Comparison of ENCODE assay signal across 6 cellular contexts in the genomic region with DNA sequence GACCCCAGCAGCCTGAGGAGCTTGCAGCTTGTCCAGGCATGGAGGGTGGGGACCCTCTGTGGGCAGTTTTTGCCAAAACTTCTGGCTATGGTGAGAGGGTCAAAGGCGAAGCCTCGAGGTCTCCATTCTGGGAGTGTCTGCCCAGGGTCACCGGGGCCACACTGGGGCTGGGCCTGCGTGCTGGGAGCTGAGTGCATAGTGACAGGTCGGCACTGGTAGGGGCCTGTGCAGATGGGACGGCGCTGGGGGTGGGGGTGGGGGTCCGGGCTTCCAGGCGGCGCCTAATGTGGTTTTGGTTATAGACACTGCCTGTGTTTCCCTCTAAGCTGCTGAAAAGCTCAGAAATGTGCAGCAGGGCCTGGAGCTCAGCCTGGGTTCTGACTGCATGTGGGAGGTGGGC. TPM values are rescaled to one million over a fixed set of nuclear protein-coding genes. Genes with fewer than 3 reads are reported as not detected.
DNase-seq lines count a peak whose midpoint lies in the region; ATAC-seq, FAIRE-seq and TF ChIP-seq lines count a peak whose summit lies in the region.
"Not testable (repeated sequence)": the region's sequence is repeated elsewhere in the genome, so short reads cannot be mapped to it uniquely, and the experiment has no call there.
"Had no signal": no experiment of that assay in that cellular context is flagged by ENCODE, and none has a peak within 500 bp of the region (broad histone marks: within the 10 kb centered on the region; RNA-seq: fewer than 3 reads in every experiment).

No MANE protein-coding gene starts in this region.

- H3K36me3 ChIP-seq in BLaER1 treated with 17β-estradiol and CSF1 and Interleukin-3, amounts not matched to agents 10 nM and 100 nM; KOPT-K1 (ENCODE audit: insufficient read depth, low read length); K562 (ENCODE audit: control insufficient read depth, insufficient read depth, low read length); HepG2 (replicated peaks in 1 of 2; ENCODE audit: control insufficient read depth in 1 of 2, insufficient read depth in 2 of 2, low read length in 2 of 2): not testable (repeated sequence)

- H3K36me3 Mint-ChIP-seq in activated CD4-positive, alpha-beta T cell treated with anti-CD3 and anti-CD28 coated beads, Interleukin-2, amount 10 ng/mL, durations not matched to agents 7 days and 5 days (ENCODE audit: low read depth), result not testable (repeated sequence)

- not testable (repeated sequence) for H4K20me1 ChIP-seq in BLaER1 treated with 17β-estradiol and CSF1 and Interleukin-3, amounts not matched to agents 10 nM and 100 nM; K562 (replicated peaks; ENCODE audit: control insufficient read depth, insufficient read depth, low read length); HepG2 (ENCODE audit: insufficient read depth, low read length)

- not testable (repeated sequence) for H3K27ac ChIP-seq in BLaER1 treated with 17β-estradiol and CSF1 and Interleukin-3, amounts not matched to agents 10 nM and 100 nM; K562 (ENCODE audit: extremely low read depth, low read depth, low read length); HepG2 (ENCODE audit: extremely low read length, insufficient read depth, low read length)
- H3K27ac ChIP-seq in KOPT-K1 (ENCODE audit: low read depth, low read length, poor library complexity, severe bottlenecking), result peak overlapping the region; percentile 65

- in situ Hi-C loops in K562 (cut with MboI); HepG2 (cut with HindIII; ENCODE audit: extremely low pct_ligation_motif_present, low pct_unique_long_range_greater_than_20kb): not testable (repeated sequence)

- ATAC-seq in K562 (peak; percentile 29; the same call in 2 of the 3 replicates), HepG2 (peak; percentile 75)

- BruUV-seq in K562 (replicated peaks; lab: Mats Ljungman, UMichigan); HepG2 (replicated peaks; lab: Mats Ljungman, UMichigan): not testable (repeated sequence)

- FAIRE-seq in K562 (lab: Jason Lieb, UNC); HepG2 (lab: Jason Lieb, UNC): not testable (repeated sequence)

- H3K79me2 ChIP-seq in K562 (ENCODE audit: control insufficient read depth, insufficient read depth, low read length); HepG2 (ENCODE audit: insufficient read depth, low read length): not testable (repeated sequence)

- H3K4me1 Mint-ChIP-seq in activated CD4-positive, alpha-beta T cell treated with anti-CD3 and anti-CD28 coated beads, Interleukin-2, amount 10 ng/mL, durations not matched to agents 7 days and 5 days, result peaks cover 21% of the 10 kb centered on the region

- H3K9me3 ChIP-seq in BLaER1 treated with 17β-estradiol and CSF1 and Interleukin-3, amounts not matched to agents 10 nM and 100 nM (replicated peaks in 1 of 11); KOPT-K1 (ENCODE audit: insufficient read depth, low read length, poor library complexity, severe bottlenecking); K562 (replicated peaks; ENCODE audit: control insufficient read depth, insufficient read depth, low read depth, low read length); HepG2 (ENCODE audit: low read length): not testable (repeated sequence)

- peak overlapping the region in 10 of 11 experiments; percentile 71 to 100 (median 95); a peak in 19 of 22 replicates for H3K4me2 ChIP-seq in BLaER1 treated with 17β-estradiol and CSF1 and Interleukin-3, amounts not matched to agents 10 nM and 100 nM
- not testable (repeated sequence) for H3K4me2 ChIP-seq in K562 (ENCODE audit: insufficient read depth, low read length)
- H3K4me2 ChIP-seq in HepG2 (ENCODE audit: low read depth, low read length), result peak overlapping the region; percentile 84; the same call in 1 of the 2 replicates

- H3K27me3 ChIP-seq in BLaER1 treated with 17β-estradiol and CSF1 and Interleukin-3, amounts not matched to agents 10 nM and 100 nM; K562 (ENCODE audit: control insufficient read depth in 2 of 2, insufficient read depth in 2 of 2, low read length in 2 of 2); HepG2 (ENCODE audit: control insufficient read depth in 1 of 2, insufficient read depth in 2 of 2, low read length in 2 of 2): not testable (repeated sequence)

- TF ChIP-seq CTCF in K562 (IDR thresholded peaks at IDR 0.05 in 2 of 3, conservative IDR thresholded peaks at IDR 0.05 in 1 of 3; ENCODE audit: insufficient read depth in 2 of 3, low read depth in 1 of 3, low read length in 3 of 3); HepG2 (CRISPR knock-in tag; IDR thresholded peaks at IDR 0.05): not testable (repeated sequence)

- not testable (repeated sequence) for H2AFZ ChIP-seq in K562 (ENCODE audit: low read depth, low read length); HepG2 (ENCODE audit: low read length)

- CTCF ChIA-PET in activated CD4-positive, alpha-beta T cell treated with anti-CD3 and anti-CD28 coated beads, Interleukin-2, amount 10 ng/mL, durations not matched to agents 7 days and 5 days (lab: Charles Lee); K562 (lab: Yijun Ruan, JAX; ENCODE audit: low intra/inter-chr PET ratio); HepG2 (lab: Yijun Ruan, JAX; ENCODE audit: low intra/inter-chr PET ratio, low total read pairs): not testable (repeated sequence)

- intact Hi-C loops in K562 (cut with micrococcal nuclease); HepG2 (cut with micrococcal nuclease; ENCODE audit: unreplicated experiment): not testable (repeated sequence)

- not testable (repeated sequence) for H3K9me1 ChIP-seq in K562 (ENCODE audit: control insufficient read depth, insufficient read depth, low read length)

- no CpG with 5 or more reads among the region's 10 CpGs for WGBS in K562 (ENCODE audit: insufficient coverage, low coverage, missing lambda C conversion rate)
- WGBS in HepG2 (ENCODE audit: low lambda C conversion rate), result 0% methylated on average over 3 of the region's 10 CpGs

- not testable (repeated sequence) for H3K27me3 Mint-ChIP-seq in activated CD4-positive, alpha-beta T cell treated with anti-CD3 and anti-CD28 coated beads, Interleukin-2, amount 10 ng/mL, durations not matched to agents 7 days and 5 days

- TF ChIP-seq EP300 in K562 (IDR thresholded peaks at IDR 0.05; ENCODE audit: low read length); HepG2 (IDR thresholded peaks at IDR 0.05; ENCODE audit: low read depth in 2 of 2, low read length in 2 of 2); HepG2 (CRISPR knock-in tag; IDR thresholded peaks at IDR 0.05; ENCODE audit: borderline replicate concordance): not testable (repeated sequence)

- H3K27ac Mint-ChIP-seq in activated CD4-positive, alpha-beta T cell treated with anti-CD3 and anti-CD28 coated beads, Interleukin-2, amount 10 ng/mL, durations not matched to agents 7 days and 5 days, result peak overlapping the region; percentile 68

- not testable (repeated sequence) for H3K9me3 Mint-ChIP-seq in activated CD4-positive, alpha-beta T cell treated with anti-CD3 and anti-CD28 coated beads, Interleukin-2, amount 10 ng/mL, durations not matched to agents 7 days and 5 days

- POLR2A ChIA-PET in activated CD4-positive, alpha-beta T cell treated with anti-CD3 and anti-CD28 coated beads, Interleukin-2, amount 10 ng/mL, durations not matched to agents 7 days and 5 days (lab: Charles Lee); K562 (lab: Yijun Ruan, JAX); HepG2 (lab: Yijun Ruan, JAX): not testable (repeated sequence)

- H3K9ac ChIP-seq in BLaER1 treated with 17β-estradiol and CSF1 and Interleukin-3, amounts not matched to agents 10 nM and 100 nM; K562 (ENCODE audit: insufficient read depth in 1 of 2, low read depth in 2 of 2, low read length in 2 of 2); HepG2 (ENCODE audit: insufficient read depth, low read depth, low read length): not testable (repeated sequence)

- not testable (repeated sequence) for H3K4me3 ChIP-seq in BLaER1 treated with 17β-estradiol and CSF1 and Interleukin-3, amounts not matched to agents 10 nM and 100 nM; K562
- H3K4me3 ChIP-seq in HepG2 (replicated peaks in 1 of 3; ENCODE audit: insufficient read depth in 1 of 3, low read depth in 2 of 3, low read length in 3 of 3), result peak overlapping the region in 1 of 3 experiments; percentile 49; a peak in 1 of 6 replicates

- not testable (repeated sequence) for H3K4me3 Mint-ChIP-seq in activated CD4-positive, alpha-beta T cell treated with anti-CD3 and anti-CD28 coated beads, Interleukin-2, amount 10 ng/mL, durations not matched to agents 7 days and 5 days

- peaks cover 31 to 49% (median 41%) of the 10 kb centered on the region in 10 experiments for H3K4me1 ChIP-seq in BLaER1 treated with 17β-estradiol and CSF1 and Interleukin-3, amounts not matched to agents 10 nM and 100 nM
- not testable (repeated sequence) for H3K4me1 ChIP-seq in K562 (replicated peaks in 1 of 2; ENCODE audit: control insufficient read depth in 2 of 2, insufficient read depth in 2 of 2, low read length in 2 of 2); HepG2 (ENCODE audit: insufficient read depth, low read length)

- not testable (repeated sequence) for TF ChIP-seq POLR2A in K562 (conservative IDR thresholded peaks at IDR 0.05); HepG2 (IDR thresholded peaks at IDR 0.05; ENCODE audit: insufficient read depth in 1 of 2, low read depth in 2 of 2, low read length in 2 of 2)

- not testable (repeated sequence) for TF ChIP-seq RAD21 in K562 (CRISPR knock-in tag; conservative IDR thresholded peaks at IDR 0.05 in 1 of 2, IDR thresholded peaks at IDR 0.05 in 1 of 2); HepG2 (CRISPR knock-in tag; IDR thresholded peaks at IDR 0.05)

- DNase-seq in activated CD4-positive, alpha-beta T cell treated with anti-CD3 and anti-CD28 coated beads, Interleukin-2, amount 10 ng/mL, durations not matched to agents 7 days and 5 days; K562 (ENCODE audit: extremely low read depth in 1 of 4, low spot score in 3 of 4); HepG2 (ENCODE audit: low spot score): not testable (repeated sequence)

RNA-seq across cellular contexts. Expression of gene SPN, which starts 34.3 kb away (rescaled TPM):
- 100 to 1,000 TPM; 351 to 357 TPM for total RNA-seq in activated CD4-positive, alpha-beta T cell treated with anti-CD3 and anti-CD28 coated beads, Interleukin-2, amount 10 ng/mL, durations not matched to agents 7 days and 5 days
- total RNA-seq in K562 (2011; cell fraction: chromatin; rRNA removed; ENCODE audit: low replicate concordance), result 97.4 and 224 TPM in 2 replicates
- total RNA-seq in K562 (2011; cell fraction: nucleolus; rRNA removed), result 129 and 166 TPM in 2 replicates
- total RNA-seq in K562 (2011; cell fraction: nucleoplasm; rRNA removed), result 142 and 171 TPM in 2 replicates
- total RNA-seq in K562 (2014; rRNA removed) (75.4 and 91.8 TPM in 2 replicates), K562 (2014; rRNA removed; fragmentation: Illumina TruSeq; extraction: Trizol) (80.6 and 85.0 TPM in 2 replicates), K562 (2015; rRNA removed; fragmentation: Illumina TruSeq; extraction: Trizol) (110 and 114 TPM in 2 replicates), K562 (2021) (202 and 225 TPM in 2 replicates), HepG2 (2016; rRNA removed; fragmentation: Illumina TruSeq; extraction: Trizol) (0.22 and 0.38 TPM in 2 replicates)
- polyA plus RNA-seq in K562 (2011; rRNA removed) (56.7 and 114 TPM in 2 replicates), K562 (2014; fragmentation: Illumina TruSeq; extraction: Trizol) (174 and 221 TPM in 2 replicates), K562 (2014; fragmentation: Nextera tagmentation; extraction: Ambion mirVana) (10 to 100 TPM; 24.3 to 34.3 TPM), K562 (2014; rRNA removed) (74.2 and 79.4 TPM in 2 replicates), HepG2 (2011; rRNA removed) (1.6 and 3.8 TPM in 2 replicates)
- polyA plus RNA-seq in K562 (2011; cell fraction: cytosol; rRNA removed), result 56.3 and 107 TPM in 2 replicates
- polyA plus RNA-seq in K562 (2011; cell fraction: nucleus; rRNA removed), result 80.5 and 114 TPM in 2 replicates
- 152 and 220 TPM in 2 replicates for polyA plus RNA-seq in K562 (2012)
- 64.6 and 73.0 TPM in 2 replicates for polyA minus RNA-seq in K562 (2011; rRNA and poly(A)+ RNA removed)
- polyA minus RNA-seq in K562 (2011; cell fraction: cytosol; rRNA and poly(A)+ RNA removed), result 66.4 and 80.3 TPM in 2 replicates
- 15.9 and 30.7 TPM in 2 replicates for polyA minus RNA-seq in K562 (2011; cell fraction: nucleus; rRNA and poly(A)+ RNA removed)
- total RNA-seq in HepG2 (2016; cell fraction: cytosol; rRNA removed; fragmentation: Illumina TruSeq; extraction: Trizol; ENCODE audit: low read depth), result 0.10 TPM in 1 of 2 replicates, not detected in the other
- total RNA-seq in HepG2 (2016; cell fraction: insoluble cytoplasmic fraction; rRNA removed; fragmentation: Illumina TruSeq; extraction: Trizol), result 0.10 and 0.35 TPM in 2 replicates
- 0.06 TPM in 1 of 2 replicates, not detected in the other for total RNA-seq in HepG2 (2016; cell fraction: membrane; rRNA removed; fragmentation: Illumina TruSeq; extraction: Trizol)
- 0.28 and 0.34 TPM in 2 replicates for total RNA-seq in HepG2 (2016; cell fraction: nucleus; rRNA removed; fragmentation: Illumina TruSeq; extraction: Trizol)
- 0.94 and 1.1 TPM in 2 replicates for polyA plus RNA-seq in HepG2 (2011; cell fraction: cytosol; rRNA removed)
- 1.1 and 2.5 TPM in 2 replicates for polyA plus RNA-seq in HepG2 (2011; cell fraction: nucleus; rRNA removed)
- polyA plus RNA-seq in HepG2 (2012), result 2.4 and 2.5 TPM in 2 replicates
- 0.07 and 0.09 TPM in 2 replicates for polyA plus RNA-seq in HepG2 (2016; cell fraction: cytosol; fragmentation: Illumina TruSeq; extraction: Trizol; ENCODE audit: low read depth)
- polyA plus RNA-seq in HepG2 (2016; cell fraction: insoluble cytoplasmic fraction; fragmentation: Illumina TruSeq; extraction: Trizol; ENCODE audit: low read depth), result 0.25 and 0.39 TPM in 2 replicates
- polyA plus RNA-seq in HepG2 (2016; cell fraction: membrane; fragmentation: Illumina TruSeq; extraction: Trizol; ENCODE audit: low read depth), result 0.13 and 0.23 TPM in 2 replicates
- 0.44 and 1.1 TPM in 2 replicates for polyA plus RNA-seq in HepG2 (2016; cell fraction: nucleus; fragmentation: Illumina TruSeq; extraction: Trizol; ENCODE audit: insufficient read depth, low read depth)
- 1.7 and 5.3 TPM in 2 replicates for polyA minus RNA-seq in HepG2 (2011; rRNA and poly(A)+ RNA removed; ENCODE audit: low replicate concordance)
- 0.79 and 1.7 TPM in 2 replicates for polyA minus RNA-seq in HepG2 (2011; cell fraction: cytosol; rRNA and poly(A)+ RNA removed)
- polyA minus RNA-seq in HepG2 (2011; cell fraction: nucleus; rRNA and poly(A)+ RNA removed), result 0.52 and 1.4 TPM in 2 replicates
- total RNA-seq: A673 had no signal

RNA-seq across cellular contexts. Expression of gene QPRT, which starts 50.3 kb away (rescaled TPM):
- 1 to 10 TPM; 3.9 to 4.8 TPM for total RNA-seq in activated CD4-positive, alpha-beta T cell treated with anti-CD3 and anti-CD28 coated beads, Interleukin-2, amount 10 ng/mL, durations not matched to agents 7 days and 5 days
- total RNA-seq in K562 (2011; cell fraction: chromatin; rRNA removed; ENCODE audit: low replicate concordance), result 45.6 and 86.1 TPM in 2 replicates
- 57.9 and 68.0 TPM in 2 replicates for total RNA-seq in K562 (2011; cell fraction: nucleolus; rRNA removed)
- total RNA-seq in K562 (2011; cell fraction: nucleoplasm; rRNA removed), result 66.3 and 114 TPM in 2 replicates
- 112 and 115 TPM in 2 replicates for total RNA-seq in K562 (2014; rRNA removed)
- total RNA-seq in K562 (2014; rRNA removed; fragmentation: Illumina TruSeq; extraction: Trizol), result 37.3 and 39.2 TPM in 2 replicates
- total RNA-seq in K562 (2015; rRNA removed; fragmentation: Illumina TruSeq; extraction: Trizol), result 72.8 and 76.7 TPM in 2 replicates
- 80.7 and 86.5 TPM in 2 replicates for total RNA-seq in K562 (2021)
- polyA plus RNA-seq in K562 (2011; rRNA removed), result 38.9 and 73.1 TPM in 2 replicates
- polyA plus RNA-seq in K562 (2011; cell fraction: cytosol; rRNA removed), result 79.6 and 90.5 TPM in 2 replicates
- 56.0 and 57.6 TPM in 2 replicates for polyA plus RNA-seq in K562 (2011; cell fraction: nucleus; rRNA removed)
- polyA plus RNA-seq in K562 (2012), result 120 and 164 TPM in 2 replicates
- polyA plus RNA-seq in K562 (2014; fragmentation: Illumina TruSeq; extraction: Trizol), result 64.1 and 72.4 TPM in 2 replicates
- polyA plus RNA-seq in K562 (2014; fragmentation: Nextera tagmentation; extraction: Ambion mirVana), result 10 to 100 TPM in 1 of 2 experiments, 1 to 10 TPM in 1; 7.7 to 10.8 TPM
- polyA plus RNA-seq in K562 (2014; rRNA removed), result 64.3 and 68.8 TPM in 2 replicates
- 37.4 and 44.7 TPM in 2 replicates for polyA minus RNA-seq in K562 (2011; rRNA and poly(A)+ RNA removed)
- 56.5 and 107 TPM in 2 replicates for polyA minus RNA-seq in K562 (2011; cell fraction: cytosol; rRNA and poly(A)+ RNA removed)
- 12.7 and 19.0 TPM in 2 replicates for polyA minus RNA-seq in K562 (2011; cell fraction: nucleus; rRNA and poly(A)+ RNA removed)
- total RNA-seq in HepG2 (2016; rRNA removed; fragmentation: Illumina TruSeq; extraction: Trizol), result 218 and 244 TPM in 2 replicates
- total RNA-seq in HepG2 (2016; cell fraction: cytosol; rRNA removed; fragmentation: Illumina TruSeq; extraction: Trizol; ENCODE audit: low read depth), result 87.1 and 92.9 TPM in 2 replicates
- 223 and 253 TPM in 2 replicates for total RNA-seq in HepG2 (2016; cell fraction: insoluble cytoplasmic fraction; rRNA removed; fragmentation: Illumina TruSeq; extraction: Trizol)
- 152 and 159 TPM in 2 replicates for total RNA-seq in HepG2 (2016; cell fraction: membrane; rRNA removed; fragmentation: Illumina TruSeq; extraction: Trizol)
- total RNA-seq in HepG2 (2016; cell fraction: nucleus; rRNA removed; fragmentation: Illumina TruSeq; extraction: Trizol), result 99.3 and 115 TPM in 2 replicates
- 130 and 137 TPM in 2 replicates for polyA plus RNA-seq in HepG2 (2011; rRNA removed)
- polyA plus RNA-seq in HepG2 (2011; cell fraction: cytosol; rRNA removed), result 103 and 170 TPM in 2 replicates
- 80.0 and 88.2 TPM in 2 replicates for polyA plus RNA-seq in HepG2 (2011; cell fraction: nucleus; rRNA removed)
- polyA plus RNA-seq in HepG2 (2012), result 123 and 130 TPM in 2 replicates
- 105 and 118 TPM in 2 replicates for polyA plus RNA-seq in HepG2 (2016; cell fraction: cytosol; fragmentation: Illumina TruSeq; extraction: Trizol; ENCODE audit: low read depth)
- polyA plus RNA-seq in HepG2 (2016; cell fraction: insoluble cytoplasmic fraction; fragmentation: Illumina TruSeq; extraction: Trizol; ENCODE audit: low read depth), result 245 and 255 TPM in 2 replicates
- polyA plus RNA-seq in HepG2 (2016; cell fraction: membrane; fragmentation: Illumina TruSeq; extraction: Trizol; ENCODE audit: low read depth), result 133 and 135 TPM in 2 replicates
- polyA plus RNA-seq in HepG2 (2016; cell fraction: nucleus; fragmentation: Illumina TruSeq; extraction: Trizol; ENCODE audit: insufficient read depth, low read depth), result 215 and 218 TPM in 2 replicates
- 1.2 and 248 TPM in 2 replicates for polyA minus RNA-seq in HepG2 (2011; rRNA and poly(A)+ RNA removed; ENCODE audit: low replicate concordance)
- 160 and 171 TPM in 2 replicates for polyA minus RNA-seq in HepG2 (2011; cell fraction: cytosol; rRNA and poly(A)+ RNA removed)
- polyA minus RNA-seq in HepG2 (2011; cell fraction: nucleus; rRNA and poly(A)+ RNA removed), result 30.1 and 34.9 TPM in 2 replicates

Comparison
In these comparisons a context has a peak if more than half of its experiments do, and no peak if none do; other contexts are left out.
1. RNA of gene SPN, which starts 34.3 kb away (total RNA-seq): 351 to 357 TPM in activated CD4-positive, alpha-beta T cell treated with anti-CD3 and anti-CD28 coated beads, Interleukin-2, amount 10 ng/mL, durations not matched to agents 7 days and 5 days and 75.4 to 225 TPM in K562; 0.06 to 0.38 TPM in HepG2; every median in the first group is over 10 times any median in the second.
2. RNA of gene QPRT, which starts 50.3 kb away (total RNA-seq): 87.1 to 253 TPM in HepG2 and 37.3 to 115 TPM in K562; 3.9 to 4.8 TPM in activated CD4-positive, alpha-beta T cell treated with anti-CD3 and anti-CD28 coated beads, Interleukin-2, amount 10 ng/mL, durations not matched to agents 7 days and 5 days; every median in the first group is over 4 times any median in the second.